Comparison of ENCODE assay signal across 1 cellular context in the genomic region with DNA sequence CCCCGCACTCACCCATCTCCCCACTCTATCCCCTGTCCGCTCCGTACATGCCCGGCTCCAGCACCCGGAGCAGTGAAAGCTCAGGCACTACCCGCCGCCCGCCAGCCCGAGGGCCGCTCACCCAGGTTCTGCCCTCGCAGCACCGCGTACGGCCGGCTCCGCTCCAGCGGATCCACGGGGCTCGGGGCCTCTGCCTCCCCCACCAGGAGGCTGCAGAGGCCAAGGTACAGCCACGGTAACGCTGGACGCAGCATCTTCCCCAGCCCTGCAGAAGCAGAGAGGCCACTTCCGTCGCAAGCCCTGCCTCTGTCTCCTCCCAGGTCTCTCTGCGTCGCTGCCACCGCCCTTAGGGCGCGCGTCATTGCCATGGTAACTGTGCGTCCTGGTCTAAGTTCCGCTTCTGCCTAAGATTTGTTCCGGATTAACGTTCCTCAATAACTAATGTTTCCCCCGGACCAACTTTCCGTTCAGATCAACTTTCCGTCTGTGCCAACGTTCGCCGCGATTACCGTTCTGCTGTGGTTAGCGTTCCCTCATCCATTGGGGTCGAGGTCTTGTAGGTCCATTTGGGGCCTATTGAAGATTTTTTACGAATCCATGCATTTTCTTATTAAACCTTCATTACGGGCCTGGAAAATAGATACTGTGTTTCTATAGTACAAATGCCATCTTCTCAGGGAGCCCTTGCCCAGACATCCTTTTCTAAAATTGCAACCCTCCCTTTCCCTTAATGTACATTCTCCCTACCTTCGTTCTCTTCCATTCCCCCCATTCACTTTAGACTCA.
TF ChIP-seq lines count a peak whose summit lies in the region.

A gene with protein sequence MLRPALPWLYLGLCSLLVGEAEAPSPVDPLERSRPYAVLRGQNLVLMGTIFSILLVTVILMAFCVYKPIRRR (minus strand): TSS at position 281 of the 786 bp plus-strand sequence. CDS start 27 bp downstream, at position 254.

TF ChIP-seq in K562, 482 proteins besides CTCF, POLR2A, EP300 and RAD21 (continued from another document and continues in another):
- TF ChIP-seq, protein P1, sequence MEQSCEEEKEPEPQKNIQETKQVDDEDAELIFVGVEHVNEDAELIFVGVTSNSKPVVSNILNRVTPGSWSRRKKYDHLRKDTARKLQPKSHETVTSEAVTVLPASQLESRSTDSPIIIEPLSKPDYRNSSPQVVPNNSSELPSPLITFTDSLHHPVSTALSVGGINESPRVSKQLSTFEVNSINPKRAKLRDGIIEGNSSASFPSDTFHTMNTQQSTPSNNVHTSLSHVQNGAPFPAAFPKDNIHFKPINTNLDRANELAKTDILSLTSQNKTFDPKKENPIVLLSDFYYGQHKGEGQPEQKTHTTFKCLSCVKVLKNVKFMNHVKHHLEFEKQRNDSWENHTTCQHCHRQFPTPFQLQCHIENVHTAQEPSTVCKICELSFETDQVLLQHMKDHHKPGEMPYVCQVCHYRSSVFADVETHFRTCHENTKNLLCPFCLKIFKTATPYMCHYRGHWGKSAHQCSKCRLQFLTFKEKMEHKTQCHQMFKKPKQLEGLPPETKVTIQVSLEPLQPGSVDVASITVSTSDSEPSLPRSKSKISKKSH (CRISPR knock-in tag; IDR thresholded peaks at IDR 0.05): no peak
- TF ChIP-seq, protein P2, sequence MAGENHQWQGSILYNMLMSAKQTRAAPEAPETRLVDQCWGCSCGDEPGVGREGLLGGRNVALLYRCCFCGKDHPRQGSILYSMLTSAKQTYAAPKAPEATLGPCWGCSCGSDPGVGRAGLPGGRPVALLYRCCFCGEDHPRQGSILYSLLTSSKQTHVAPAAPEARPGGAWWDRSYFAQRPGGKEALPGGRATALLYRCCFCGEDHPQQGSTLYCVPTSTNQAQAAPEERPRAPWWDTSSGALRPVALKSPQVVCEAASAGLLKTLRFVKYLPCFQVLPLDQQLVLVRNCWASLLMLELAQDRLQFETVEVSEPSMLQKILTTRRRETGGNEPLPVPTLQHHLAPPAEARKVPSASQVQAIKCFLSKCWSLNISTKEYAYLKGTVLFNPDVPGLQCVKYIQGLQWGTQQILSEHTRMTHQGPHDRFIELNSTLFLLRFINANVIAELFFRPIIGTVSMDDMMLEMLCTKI (IDR thresholded peaks at IDR 0.05; ENCODE audit: partially characterized antibody): no peak
- TF ChIP-seq, protein P3, sequence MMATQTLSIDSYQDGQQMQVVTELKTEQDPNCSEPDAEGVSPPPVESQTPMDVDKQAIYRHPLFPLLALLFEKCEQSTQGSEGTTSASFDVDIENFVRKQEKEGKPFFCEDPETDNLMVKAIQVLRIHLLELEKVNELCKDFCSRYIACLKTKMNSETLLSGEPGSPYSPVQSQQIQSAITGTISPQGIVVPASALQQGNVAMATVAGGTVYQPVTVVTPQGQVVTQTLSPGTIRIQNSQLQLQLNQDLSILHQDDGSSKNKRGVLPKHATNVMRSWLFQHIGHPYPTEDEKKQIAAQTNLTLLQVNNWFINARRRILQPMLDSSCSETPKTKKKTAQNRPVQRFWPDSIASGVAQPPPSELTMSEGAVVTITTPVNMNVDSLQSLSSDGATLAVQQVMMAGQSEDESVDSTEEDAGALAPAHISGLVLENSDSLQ (IDR thresholded peaks at IDR 0.05): peak; percentile 65
- TF ChIP-seq TCF3 (CRISPR knock-in tag; IDR thresholded peaks at IDR 0.05): no peak; the same call in none of the 2 replicates
- TF ChIP-seq, protein P4, sequence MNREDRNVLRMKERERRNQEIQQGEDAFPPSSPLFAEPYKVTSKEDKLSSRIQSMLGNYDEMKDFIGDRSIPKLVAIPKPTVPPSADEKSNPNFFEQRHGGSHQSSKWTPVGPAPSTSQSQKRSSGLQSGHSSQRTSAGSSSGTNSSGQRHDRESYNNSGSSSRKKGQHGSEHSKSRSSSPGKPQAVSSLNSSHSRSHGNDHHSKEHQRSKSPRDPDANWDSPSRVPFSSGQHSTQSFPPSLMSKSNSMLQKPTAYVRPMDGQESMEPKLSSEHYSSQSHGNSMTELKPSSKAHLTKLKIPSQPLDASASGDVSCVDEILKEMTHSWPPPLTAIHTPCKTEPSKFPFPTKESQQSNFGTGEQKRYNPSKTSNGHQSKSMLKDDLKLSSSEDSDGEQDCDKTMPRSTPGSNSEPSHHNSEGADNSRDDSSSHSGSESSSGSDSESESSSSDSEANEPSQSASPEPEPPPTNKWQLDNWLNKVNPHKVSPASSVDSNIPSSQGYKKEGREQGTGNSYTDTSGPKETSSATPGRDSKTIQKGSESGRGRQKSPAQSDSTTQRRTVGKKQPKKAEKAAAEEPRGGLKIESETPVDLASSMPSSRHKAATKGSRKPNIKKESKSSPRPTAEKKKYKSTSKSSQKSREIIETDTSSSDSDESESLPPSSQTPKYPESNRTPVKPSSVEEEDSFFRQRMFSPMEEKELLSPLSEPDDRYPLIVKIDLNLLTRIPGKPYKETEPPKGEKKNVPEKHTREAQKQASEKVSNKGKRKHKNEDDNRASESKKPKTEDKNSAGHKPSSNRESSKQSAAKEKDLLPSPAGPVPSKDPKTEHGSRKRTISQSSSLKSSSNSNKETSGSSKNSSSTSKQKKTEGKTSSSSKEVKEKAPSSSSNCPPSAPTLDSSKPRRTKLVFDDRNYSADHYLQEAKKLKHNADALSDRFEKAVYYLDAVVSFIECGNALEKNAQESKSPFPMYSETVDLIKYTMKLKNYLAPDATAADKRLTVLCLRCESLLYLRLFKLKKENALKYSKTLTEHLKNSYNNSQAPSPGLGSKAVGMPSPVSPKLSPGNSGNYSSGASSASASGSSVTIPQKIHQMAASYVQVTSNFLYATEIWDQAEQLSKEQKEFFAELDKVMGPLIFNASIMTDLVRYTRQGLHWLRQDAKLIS (CRISPR knock-in tag; IDR thresholded peaks at IDR 0.05): no peak
- no peak for TF ChIP-seq ZZZ3 (IDR thresholded peaks at IDR 0.05)
- peak; percentile 84; the same call in 1 of the 2 replicates for TF ChIP-seq ESRRA (IDR thresholded peaks at IDR 0.05; ENCODE audit: borderline replicate concordance, low read depth)
- TF ChIP-seq CHD1 (IDR thresholded peaks at IDR 0.05; ENCODE audit: low read length): no peak
- no peak for TF ChIP-seq RBM34 (IDR thresholded peaks at IDR 0.05; ENCODE audit: borderline replicate concordance, insufficient read depth, low read length)
- TF ChIP-seq ZNF124 (CRISPR knock-in tag; IDR thresholded peaks at IDR 0.05): no peak
- TF ChIP-seq, protein P5, sequence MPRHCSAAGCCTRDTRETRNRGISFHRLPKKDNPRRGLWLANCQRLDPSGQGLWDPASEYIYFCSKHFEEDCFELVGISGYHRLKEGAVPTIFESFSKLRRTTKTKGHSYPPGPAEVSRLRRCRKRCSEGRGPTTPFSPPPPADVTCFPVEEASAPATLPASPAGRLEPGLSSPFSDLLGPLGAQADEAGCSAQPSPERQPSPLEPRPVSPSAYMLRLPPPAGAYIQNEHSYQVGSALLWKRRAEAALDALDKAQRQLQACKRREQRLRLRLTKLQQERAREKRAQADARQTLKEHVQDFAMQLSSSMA (CRISPR knock-in tag; IDR thresholded peaks at IDR 0.05): no peak
- peak; percentile 80; the same call in 1 of the 2 replicates for TF ChIP-seq ETV5 (CRISPR knock-in tag; IDR thresholded peaks at IDR 0.05; ENCODE audit: low read depth)
- no peak for TF ChIP-seq IFI16 (CRISPR knock-in tag; IDR thresholded peaks at IDR 0.05)
- peak; percentile 65 for TF ChIP-seq RNF2 (IDR thresholded peaks at IDR 0.05)
- TF ChIP-seq THRAP3 (IDR thresholded peaks at IDR 0.05; ENCODE audit: borderline replicate concordance): peak; percentile 67; the same call in 1 of the 2 replicates
- TF ChIP-seq NFIX (CRISPR knock-in tag; IDR thresholded peaks at IDR 0.05; ENCODE audit: low read depth): no peak
- peak; percentile 69 for TF ChIP-seq CC2D1A (IDR thresholded peaks at IDR 0.05)
- no peak for TF ChIP-seq PHB2 (IDR thresholded peaks at IDR 0.05; ENCODE audit: low read depth)
- TF ChIP-seq ZC3H4 (CRISPR knock-in tag; IDR thresholded peaks at IDR 0.05; ENCODE audit: borderline replicate concordance): no peak
- peak; percentile 60 for TF ChIP-seq MYC (IDR thresholded peaks at IDR 0.05; ENCODE audit: low read depth, low read length)
- TF ChIP-seq MYC (CRISPR knock-in tag; IDR thresholded peaks at IDR 0.05; ENCODE audit: borderline replicate concordance, low read depth): peak; percentile 49; the same call in 1 of the 2 replicates
- TF ChIP-seq, protein P6, sequence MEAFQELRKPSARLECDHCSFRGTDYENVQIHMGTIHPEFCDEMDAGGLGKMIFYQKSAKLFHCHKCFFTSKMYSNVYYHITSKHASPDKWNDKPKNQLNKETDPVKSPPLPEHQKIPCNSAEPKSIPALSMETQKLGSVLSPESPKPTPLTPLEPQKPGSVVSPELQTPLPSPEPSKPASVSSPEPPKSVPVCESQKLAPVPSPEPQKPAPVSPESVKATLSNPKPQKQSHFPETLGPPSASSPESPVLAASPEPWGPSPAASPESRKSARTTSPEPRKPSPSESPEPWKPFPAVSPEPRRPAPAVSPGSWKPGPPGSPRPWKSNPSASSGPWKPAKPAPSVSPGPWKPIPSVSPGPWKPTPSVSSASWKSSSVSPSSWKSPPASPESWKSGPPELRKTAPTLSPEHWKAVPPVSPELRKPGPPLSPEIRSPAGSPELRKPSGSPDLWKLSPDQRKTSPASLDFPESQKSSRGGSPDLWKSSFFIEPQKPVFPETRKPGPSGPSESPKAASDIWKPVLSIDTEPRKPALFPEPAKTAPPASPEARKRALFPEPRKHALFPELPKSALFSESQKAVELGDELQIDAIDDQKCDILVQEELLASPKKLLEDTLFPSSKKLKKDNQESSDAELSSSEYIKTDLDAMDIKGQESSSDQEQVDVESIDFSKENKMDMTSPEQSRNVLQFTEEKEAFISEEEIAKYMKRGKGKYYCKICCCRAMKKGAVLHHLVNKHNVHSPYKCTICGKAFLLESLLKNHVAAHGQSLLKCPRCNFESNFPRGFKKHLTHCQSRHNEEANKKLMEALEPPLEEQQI (IDR thresholded peaks at IDR 0.05): peak; percentile 55; the same call in 1 of the 2 replicates
- TF ChIP-seq, protein P7, sequence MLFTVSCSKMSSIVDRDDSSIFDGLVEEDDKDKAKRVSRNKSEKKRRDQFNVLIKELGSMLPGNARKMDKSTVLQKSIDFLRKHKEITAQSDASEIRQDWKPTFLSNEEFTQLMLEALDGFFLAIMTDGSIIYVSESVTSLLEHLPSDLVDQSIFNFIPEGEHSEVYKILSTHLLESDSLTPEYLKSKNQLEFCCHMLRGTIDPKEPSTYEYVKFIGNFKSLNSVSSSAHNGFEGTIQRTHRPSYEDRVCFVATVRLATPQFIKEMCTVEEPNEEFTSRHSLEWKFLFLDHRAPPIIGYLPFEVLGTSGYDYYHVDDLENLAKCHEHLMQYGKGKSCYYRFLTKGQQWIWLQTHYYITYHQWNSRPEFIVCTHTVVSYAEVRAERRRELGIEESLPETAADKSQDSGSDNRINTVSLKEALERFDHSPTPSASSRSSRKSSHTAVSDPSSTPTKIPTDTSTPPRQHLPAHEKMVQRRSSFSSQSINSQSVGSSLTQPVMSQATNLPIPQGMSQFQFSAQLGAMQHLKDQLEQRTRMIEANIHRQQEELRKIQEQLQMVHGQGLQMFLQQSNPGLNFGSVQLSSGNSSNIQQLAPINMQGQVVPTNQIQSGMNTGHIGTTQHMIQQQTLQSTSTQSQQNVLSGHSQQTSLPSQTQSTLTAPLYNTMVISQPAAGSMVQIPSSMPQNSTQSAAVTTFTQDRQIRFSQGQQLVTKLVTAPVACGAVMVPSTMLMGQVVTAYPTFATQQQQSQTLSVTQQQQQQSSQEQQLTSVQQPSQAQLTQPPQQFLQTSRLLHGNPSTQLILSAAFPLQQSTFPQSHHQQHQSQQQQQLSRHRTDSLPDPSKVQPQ (CRISPR knock-in tag; IDR thresholded peaks at IDR 0.05; ENCODE audit: borderline replicate concordance): no peak
- TF ChIP-seq, protein P8, sequence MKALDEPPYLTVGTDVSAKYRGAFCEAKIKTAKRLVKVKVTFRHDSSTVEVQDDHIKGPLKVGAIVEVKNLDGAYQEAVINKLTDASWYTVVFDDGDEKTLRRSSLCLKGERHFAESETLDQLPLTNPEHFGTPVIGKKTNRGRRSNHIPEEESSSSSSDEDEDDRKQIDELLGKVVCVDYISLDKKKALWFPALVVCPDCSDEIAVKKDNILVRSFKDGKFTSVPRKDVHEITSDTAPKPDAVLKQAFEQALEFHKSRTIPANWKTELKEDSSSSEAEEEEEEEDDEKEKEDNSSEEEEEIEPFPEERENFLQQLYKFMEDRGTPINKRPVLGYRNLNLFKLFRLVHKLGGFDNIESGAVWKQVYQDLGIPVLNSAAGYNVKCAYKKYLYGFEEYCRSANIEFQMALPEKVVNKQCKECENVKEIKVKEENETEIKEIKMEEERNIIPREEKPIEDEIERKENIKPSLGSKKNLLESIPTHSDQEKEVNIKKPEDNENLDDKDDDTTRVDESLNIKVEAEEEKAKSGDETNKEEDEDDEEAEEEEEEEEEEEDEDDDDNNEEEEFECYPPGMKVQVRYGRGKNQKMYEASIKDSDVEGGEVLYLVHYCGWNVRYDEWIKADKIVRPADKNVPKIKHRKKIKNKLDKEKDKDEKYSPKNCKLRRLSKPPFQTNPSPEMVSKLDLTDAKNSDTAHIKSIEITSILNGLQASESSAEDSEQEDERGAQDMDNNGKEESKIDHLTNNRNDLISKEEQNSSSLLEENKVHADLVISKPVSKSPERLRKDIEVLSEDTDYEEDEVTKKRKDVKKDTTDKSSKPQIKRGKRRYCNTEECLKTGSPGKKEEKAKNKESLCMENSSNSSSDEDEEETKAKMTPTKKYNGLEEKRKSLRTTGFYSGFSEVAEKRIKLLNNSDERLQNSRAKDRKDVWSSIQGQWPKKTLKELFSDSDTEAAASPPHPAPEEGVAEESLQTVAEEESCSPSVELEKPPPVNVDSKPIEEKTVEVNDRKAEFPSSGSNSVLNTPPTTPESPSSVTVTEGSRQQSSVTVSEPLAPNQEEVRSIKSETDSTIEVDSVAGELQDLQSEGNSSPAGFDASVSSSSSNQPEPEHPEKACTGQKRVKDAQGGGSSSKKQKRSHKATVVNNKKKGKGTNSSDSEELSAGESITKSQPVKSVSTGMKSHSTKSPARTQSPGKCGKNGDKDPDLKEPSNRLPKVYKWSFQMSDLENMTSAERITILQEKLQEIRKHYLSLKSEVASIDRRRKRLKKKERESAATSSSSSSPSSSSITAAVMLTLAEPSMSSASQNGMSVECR (CRISPR knock-in tag; IDR thresholded peaks at IDR 0.05): peak; percentile 91
- TF ChIP-seq, protein P9, sequence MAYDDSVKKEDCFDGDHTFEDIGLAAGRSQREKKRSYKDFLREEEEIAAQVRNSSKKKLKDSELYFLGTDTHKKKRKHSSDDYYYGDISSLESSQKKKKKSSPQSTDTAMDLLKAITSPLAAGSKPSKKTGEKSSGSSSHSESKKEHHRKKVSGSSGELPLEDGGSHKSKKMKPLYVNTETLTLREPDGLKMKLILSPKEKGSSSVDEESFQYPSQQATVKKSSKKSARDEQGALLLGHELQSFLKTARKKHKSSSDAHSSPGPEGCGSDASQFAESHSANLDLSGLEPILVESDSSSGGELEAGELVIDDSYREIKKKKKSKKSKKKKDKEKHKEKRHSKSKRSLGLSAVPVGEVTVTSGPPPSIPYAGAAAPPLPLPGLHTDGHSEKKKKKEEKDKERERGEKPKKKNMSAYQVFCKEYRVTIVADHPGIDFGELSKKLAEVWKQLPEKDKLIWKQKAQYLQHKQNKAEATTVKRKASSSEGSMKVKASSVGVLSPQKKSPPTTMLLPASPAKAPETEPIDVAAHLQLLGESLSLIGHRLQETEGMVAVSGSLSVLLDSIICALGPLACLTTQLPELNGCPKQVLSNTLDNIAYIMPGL (CRISPR knock-in tag; IDR thresholded peaks at IDR 0.05): no peak
- TF ChIP-seq, protein P10, sequence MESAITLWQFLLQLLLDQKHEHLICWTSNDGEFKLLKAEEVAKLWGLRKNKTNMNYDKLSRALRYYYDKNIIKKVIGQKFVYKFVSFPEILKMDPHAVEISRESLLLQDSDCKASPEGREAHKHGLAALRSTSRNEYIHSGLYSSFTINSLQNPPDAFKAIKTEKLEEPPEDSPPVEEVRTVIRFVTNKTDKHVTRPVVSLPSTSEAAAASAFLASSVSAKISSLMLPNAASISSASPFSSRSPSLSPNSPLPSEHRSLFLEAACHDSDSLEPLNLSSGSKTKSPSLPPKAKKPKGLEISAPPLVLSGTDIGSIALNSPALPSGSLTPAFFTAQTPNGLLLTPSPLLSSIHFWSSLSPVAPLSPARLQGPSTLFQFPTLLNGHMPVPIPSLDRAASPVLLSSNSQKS (CRISPR knock-in tag; IDR thresholded peaks at IDR 0.05): no peak
